14 cellular contexts compared by ENCODE assay signal in genomic region chr9:88583901-88584596, GRCh38. TPM values are rescaled to one million over a fixed set of nuclear protein-coding genes. Genes with fewer than 3 reads are reported as not detected.
DNase-seq lines count a peak whose midpoint lies in the region; FAIRE-seq and TF ChIP-seq lines count a peak whose summit lies in the region.
"Had no signal": no experiment of that assay in that cellular context is flagged by ENCODE, and none has a peak within 500 bp of the region (broad histone marks: within the 10 kb centered on the region; RNA-seq: fewer than 3 reads in every experiment).

No MANE protein-coding gene starts in this region.

- H3K9ac ChIP-seq in Karpas-422 (ENCODE audit: low read length) = peak overlapping the region; percentile 54

- no peaks in the 10 kb centered on the region for H3K9me2 ChIP-seq in Karpas-422 (replicated peaks; ENCODE audit: insufficient read depth, low read length)

- H3K36me3 ChIP-seq in Karpas-422 (ENCODE audit: insufficient read depth, low read length) (no peaks in the 10 kb centered on the region), brain microvascular endothelial cell (replicated peaks) (no peaks in the 10 kb centered on the region)

- no peaks in the 10 kb centered on the region for H3K79me2 ChIP-seq in Karpas-422 (ENCODE audit: low read length)

- peak overlapping the region; percentile 58 for H3K4me2 ChIP-seq in Karpas-422 (ENCODE audit: low read depth, low read length, poor library complexity, severe bottlenecking)

- TF ChIP-seq CTCF in brain microvascular endothelial cell (IDR thresholded peaks at IDR 0.05; ENCODE audit: low read depth, low read length, missing control alignments) = no peak
- no peak for TF ChIP-seq CTCF in mesothelial cell of epicardium (IDR thresholded peaks at IDR 0.05; ENCODE audit: unreplicated experiment)

- DNase-seq in AG20443 (ENCODE audit: low spot score) (peak; percentile 75), Karpas-422 (peak; percentile 69), brain microvascular endothelial cell (peak; percentile 7), mesothelial cell of epicardium (ENCODE audit: low spot score in 2 of 2, unreplicated experiment in 2 of 2) (no peak), RCC 7860 (ENCODE audit: low spot score) (no peak), HTR-8/SVneo (ENCODE audit: insufficient read length, low spot score) (no peak), T-helper 1 cell (no peak), NCI-H128 (lab: John Stamatoyannopoulos, UW; ENCODE audit: unreplicated experiment) (no peak)
- DNase-seq: activated CD4-positive, alpha-beta memory T cell treated with anti-CD3 and anti-CD28 coated beads, Interleukin-2, amount 10 ng/mL, durations not matched to agents 7 days and 5 days; activated naive CD4-positive, alpha-beta T cell treated with anti-CD3 and anti-CD28 coated beads, Interleukin-2, amount 10 ng/mL, durations not matched to agents 7 days and 5 days; effector CD8-positive, alpha-beta T cell; naive thymus-derived CD8-positive, alpha-beta T cell; SHP77 treated with DMSO at 0.1 percent for 48 hours; stimulated activated naive CD8-positive, alpha-beta T cell treated with anti-CD3 and anti-CD28 coated beads, Interleukin-15, Interleukin-2, amounts not matched to agents 100 U/mL and 50 U/mL, for 24 hours had no signal

- no peak overlapping the region for H3K27ac ChIP-seq in Karpas-422 (ENCODE audit: low read length)
- H3K27ac ChIP-seq in brain microvascular endothelial cell = no peak overlapping the region

- no peaks in the 10 kb centered on the region for H3K9me3 ChIP-seq in Karpas-422 (ENCODE audit: low read length)

- H3K4me1 Mint-ChIP-seq in mesothelial cell of epicardium = peaks cover 11% of the 10 kb centered on the region

- H3K36me3 Mint-ChIP-seq in mesothelial cell of epicardium = peaks cover 6% of the 10 kb centered on the region
- H3K36me3 Mint-ChIP-seq: activated naive CD4-positive, alpha-beta T cell treated with anti-CD3 and anti-CD28 coated beads, Interleukin-2, amount 10 ng/mL, durations not matched to agents 7 days and 5 days had no signal

- peak overlapping the region; percentile 59 for H3K27ac Mint-ChIP-seq in mesothelial cell of epicardium
- H3K27ac Mint-ChIP-seq: activated CD4-positive, alpha-beta memory T cell treated with anti-CD3 and anti-CD28 coated beads, Interleukin-2, amount 10 ng/mL, durations not matched to agents 7 days and 5 days; activated naive CD4-positive, alpha-beta T cell treated with anti-CD3 and anti-CD28 coated beads, Interleukin-2, amount 10 ng/mL, durations not matched to agents 7 days and 5 days had no signal

- peak overlapping the region; percentile 85; the same call in 1 of the 2 replicates for H2AFZ ChIP-seq in Karpas-422 (ENCODE audit: low read length)

- in situ Hi-C loops in brain microvascular endothelial cell (cut with HindIII; ENCODE audit: low pct_ligation_motif_present, low sequenced_read_pairs) = no loop called here

- H4K20me1 ChIP-seq in Karpas-422 (ENCODE audit: insufficient read depth, low read depth, low read length) = no peaks in the 10 kb centered on the region

- no peaks in the 10 kb centered on the region for H3K27me3 Mint-ChIP-seq in mesothelial cell of epicardium (ENCODE audit: low read depth)

- no peaks in the 10 kb centered on the region; the same call in 1 of the 2 replicates for H3K27me3 ChIP-seq in Karpas-422 (ENCODE audit: low read length)
- H3K27me3 ChIP-seq in brain microvascular endothelial cell (replicated peaks) = no peaks in the 10 kb centered on the region

- peaks cover 16% of the 10 kb centered on the region for H3K9me3 Mint-ChIP-seq in mesothelial cell of epicardium
- H3K9me3 Mint-ChIP-seq: activated CD4-positive, alpha-beta memory T cell treated with anti-CD3 and anti-CD28 coated beads, Interleukin-2, amount 10 ng/mL, durations not matched to agents 7 days and 5 days had no signal

- no peak overlapping the region for H3K4me3 Mint-ChIP-seq in mesothelial cell of epicardium
- H3K4me3 Mint-ChIP-seq: activated CD4-positive, alpha-beta memory T cell treated with anti-CD3 and anti-CD28 coated beads, Interleukin-2, amount 10 ng/mL, durations not matched to agents 7 days and 5 days; activated naive CD4-positive, alpha-beta T cell treated with anti-CD3 and anti-CD28 coated beads, Interleukin-2, amount 10 ng/mL, durations not matched to agents 7 days and 5 days; naive thymus-derived CD8-positive, alpha-beta T cell had no signal

- peaks cover 9% of the 10 kb centered on the region for H3K4me1 ChIP-seq in Karpas-422 (ENCODE audit: low read length)

- H3K4me3 ChIP-seq in Karpas-422 (ENCODE audit: low read length) = peak overlapping the region; percentile 44; the same call in 1 of the 2 replicates
- no peak overlapping the region for H3K4me3 ChIP-seq in brain microvascular endothelial cell (ENCODE audit: low read depth, low read length)

- FAIRE-seq in RCC 7860 (lab: Jason Lieb, UNC) (no peak), HTR-8/SVneo (lab: Jason Lieb, UNC) (no peak)

RNA-seq across cellular contexts. Expression of gene NXNL2, which starts 49.1 kb away (rescaled TPM):
- total RNA-seq in Karpas-422 (2014; rRNA removed; shearing (Covaris generic); ENCODE audit: low replicate concordance) = not detected in 2 replicates
- total RNA-seq in mesothelial cell of epicardium = 2.0 to 2.6 TPM (median 2.2 TPM) in 3 replicates
- total RNA-seq: activated CD4-positive, alpha-beta memory T cell treated with anti-CD3 and anti-CD28 coated beads, Interleukin-2, amount 10 ng/mL, durations not matched to agents 7 days and 5 days; naive thymus-derived CD8-positive, alpha-beta T cell had no signal

Comparison
In these comparisons a context has a peak if more than half of its experiments do, and no peak if none do; other contexts are left out.
1. DNase-seq: peak in AG20443 (single experiment), Karpas-422 (single experiment) and brain microvascular endothelial cell (single experiment); none in mesothelial cell of epicardium (0 of 2), RCC 7860 (single experiment), HTR-8/SVneo (single experiment), T-helper 1 cell (0 of 5) and NCI-H128 (single experiment).